1 cellular context compared by ENCODE assay signal in the genomic region with DNA sequence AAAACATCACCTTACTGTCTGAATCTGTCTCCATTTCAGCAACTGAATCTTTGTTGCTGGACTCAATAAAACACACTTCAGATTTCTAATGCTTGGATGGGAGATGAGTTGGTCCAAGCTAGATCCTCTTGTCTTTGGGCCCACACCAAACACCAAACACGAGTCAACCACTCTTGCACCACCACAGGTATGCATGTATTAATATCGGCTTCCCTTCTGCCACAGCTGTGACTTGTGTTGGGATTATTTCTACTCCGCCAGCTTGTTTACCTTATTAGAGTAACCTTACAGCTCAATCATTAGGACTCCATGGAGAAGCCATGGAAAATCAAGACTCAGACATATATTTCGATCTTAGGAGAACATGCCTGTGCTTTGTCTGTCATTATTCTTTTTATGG.
TF ChIP-seq lines count a peak whose summit lies in the region.

No MANE protein-coding gene starts in this region.

TF ChIP-seq in IMR-90, 13 proteins besides CTCF, POLR2A, EP300 and RAD21 (continued from another document):
- TF ChIP-seq FOS (IDR thresholded peaks at IDR 0.05; ENCODE audit: low read depth, low read length) (no peak), BHLHE40 (IDR thresholded peaks at IDR 0.05; ENCODE audit: low read depth, low read length) (no peak)
- TF ChIP-seq, protein P1, sequence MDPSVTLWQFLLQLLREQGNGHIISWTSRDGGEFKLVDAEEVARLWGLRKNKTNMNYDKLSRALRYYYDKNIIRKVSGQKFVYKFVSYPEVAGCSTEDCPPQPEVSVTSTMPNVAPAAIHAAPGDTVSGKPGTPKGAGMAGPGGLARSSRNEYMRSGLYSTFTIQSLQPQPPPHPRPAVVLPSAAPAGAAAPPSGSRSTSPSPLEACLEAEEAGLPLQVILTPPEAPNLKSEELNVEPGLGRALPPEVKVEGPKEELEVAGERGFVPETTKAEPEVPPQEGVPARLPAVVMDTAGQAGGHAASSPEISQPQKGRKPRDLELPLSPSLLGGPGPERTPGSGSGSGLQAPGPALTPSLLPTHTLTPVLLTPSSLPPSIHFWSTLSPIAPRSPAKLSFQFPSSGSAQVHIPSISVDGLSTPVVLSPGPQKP (IDR thresholded peaks at IDR 0.05; ENCODE audit: borderline replicate concordance, low read depth, low read length), result no peak
TF ChIP-seq in IMR-90: peak in this region for 0.
